16 cellular contexts compared by ENCODE assay signal in genomic region chr12:119683816-119684215, GRCh38. TPM values are rescaled to one million over a fixed set of nuclear protein-coding genes. Genes with fewer than 3 reads are reported as not detected.
DNase-seq lines count a peak whose midpoint lies in the region; ATAC-seq, FAIRE-seq and TF ChIP-seq lines count a peak whose summit lies in the region.
"Had no signal": no experiment of that assay in that cellular context is flagged by ENCODE, and none has a peak within 500 bp of the region (broad histone marks: within the 10 kb centered on the region; RNA-seq: fewer than 3 reads in every experiment).

No MANE protein-coding gene starts in this region.

- dilution Hi-C loops in IMR-90 (cut with HindIII; ENCODE audit: low sequenced_read_pairs, unreplicated experiment): no loop called here

- H4K91ac ChIP-seq in IMR-90 (ENCODE audit: insufficient read depth, low read depth, low read length): no peak overlapping the region

- BruUV-seq in IMR-90 (replicated peaks; lab: Mats Ljungman, UMichigan): no TSS peak
- no TSS peak for BruUV-seq in HepG2 (replicated peaks; lab: Mats Ljungman, UMichigan)

- H3K9me3 ChIP-seq in IMR-90 (ENCODE audit: control insufficient read depth, insufficient read depth, low read length) (no peaks in the 10 kb centered on the region), HepG2 (ENCODE audit: low read length) (no peaks in the 10 kb centered on the region), gastrocnemius medialis (no peaks in the 10 kb centered on the region)
- H3K9me3 ChIP-seq: breast epithelium had no signal

- intact Hi-C loops in IMR-90 (cut with micrococcal nuclease): no loop called here
- intact Hi-C loops in activated T-helper 1 cell treated with anti-CD3 and anti-CD28 coated beads, Interleukin-12 subunit alpha, Interleukin-12 subunit beta, Interleukin-2, Interleukin-4 antibody, amounts not matched to agents 30 ng/mL and 10 ng/mL and 1 ng/mL, durations not matched to agents 14 hours and 24 hours and 36 hours (cut with micrococcal nuclease): no loop called here
- intact Hi-C loops in HepG2 (cut with micrococcal nuclease; ENCODE audit: unreplicated experiment): no loop called here
- intact Hi-C loops in gastrocnemius medialis (cut with DNase I; ENCODE audit: low total_unique reads): no loop called here

- H3K36me3 ChIP-seq in IMR-90 (ENCODE audit: control insufficient read depth, insufficient read depth, low read length) (peaks cover 32% of the 10 kb centered on the region), HepG2 (replicated peaks in 1 of 2; ENCODE audit: control insufficient read depth in 1 of 2, insufficient read depth in 2 of 2, low read length in 2 of 2) (peaks cover 8 to 30% of the 10 kb centered on the region in 2 experiments; a peak in 4 of 5 replicates), gastrocnemius medialis (peaks cover 3 to 36% of the 10 kb centered on the region in 2 donors)

- H3K9ac ChIP-seq in IMR-90 (ENCODE audit: low read depth, low read length) (no peak overlapping the region), HepG2 (ENCODE audit: insufficient read depth, low read depth, low read length) (0 out of 2 replicates have a peak overlapping the region, but pooled peaks have one; percentile 18)

- CTCF ChIA-PET in IMR-90 (lab: Yijun Ruan, JAX): interaction anchor here (1.9 kb wide), 1 partner anchor 16 kb away, joined by 4 read pairs; the partner anchor contains the start of gene PRKAB1
- CTCF ChIA-PET in HepG2 (lab: Yijun Ruan, JAX; ENCODE audit: low intra/inter-chr PET ratio, low total read pairs): no interaction called here

- no peaks in the 10 kb centered on the region for H3K27me3 ChIP-seq in IMR-90 (ENCODE audit: control insufficient read depth, insufficient read depth, low read length)
- no peaks in the 10 kb centered on the region for H3K27me3 ChIP-seq in HepG2 (ENCODE audit: control insufficient read depth in 1 of 2, insufficient read depth in 2 of 2, low read length in 2 of 2)
- H3K27me3 ChIP-seq in gastrocnemius medialis: no peaks in the 10 kb centered on the region
- H3K27me3 ChIP-seq: breast epithelium had no signal

- no peaks in the 10 kb centered on the region for H3K9me3 Mint-ChIP-seq in activated T-helper 1 cell treated with anti-CD3 and anti-CD28 coated beads, Interleukin-12 subunit alpha, Interleukin-12 subunit beta, Interleukin-2, Interleukin-4 antibody, amounts not matched to agents 30 ng/mL and 10 ng/mL and 1 ng/mL, durations not matched to agents 14 hours and 24 hours and 36 hours
- H3K9me3 Mint-ChIP-seq in stimulated activated memory B cell treated with anti-CD40 and anti-IgM and Interleukin-4, amounts not matched to agents 10 μg/mL and 1 μg/mL and 100 μg/mL, for 72 hours: peaks cover 3% of the 10 kb centered on the region
- H3K9me3 Mint-ChIP-seq: activated naive CD4-positive, alpha-beta T cell treated with anti-CD3 and anti-CD28 coated beads, Interleukin-2, amount 50 U/mL, for 72 hours; dendritic cell treated with granulocyte-macrophage colony-stimulating factor and Interleukin-4, amounts not matched to agents 40 ng/mL and 50 ng/mL, for 4 days; GM23338 had no signal

- H2AK5ac ChIP-seq in IMR-90 (ENCODE audit: low read depth, low read length): no peak overlapping the region

- no peaks in the 10 kb centered on the region for H3K4me1 ChIP-seq in IMR-90 (ENCODE audit: control insufficient read depth, insufficient read depth, low read length)
- peaks cover 89% of the 10 kb centered on the region for H3K4me1 ChIP-seq in HepG2 (ENCODE audit: insufficient read depth, low read length)
- H3K4me1 ChIP-seq in gastrocnemius medialis: peaks cover 7 to 44% of the 10 kb centered on the region in 2 donors
- H3K4me1 ChIP-seq: breast epithelium had no signal

- H3K27ac ChIP-seq in IMR-90 (ENCODE audit: insufficient read depth, low read length) (no peak overlapping the region), HepG2 (ENCODE audit: extremely low read length, insufficient read depth, low read length) (peak overlapping the region; percentile 65), gastrocnemius medialis (peak overlapping the region in 2 of 4 donors; percentile 32 to 65)
- H3K27ac ChIP-seq: breast epithelium had no signal

- ATAC-seq in IMR-90 (ENCODE audit: low read depth): peak; percentile 9; the same call in 1 of the 2 replicates
- ATAC-seq in HepG2: peak; percentile 87
- no peak for ATAC-seq in stimulated activated memory B cell treated with anti-CD40 and anti-IgM and Interleukin-4, amounts not matched to agents 10 μg/mL and 1 μg/mL and 100 μg/mL, for 72 hours
- ATAC-seq in gastrocnemius medialis: no peak
- ATAC-seq: activated naive CD4-positive, alpha-beta T cell treated with anti-CD3 and anti-CD28 coated beads, Interleukin-2, amount 50 U/mL, for 72 hours; GM23338 had no signal

- H2BK120ac ChIP-seq in IMR-90 (ENCODE audit: low read depth, low read length): no peak overlapping the region; the same call in 1 of the 2 replicates

- H3K27ac Mint-ChIP-seq in activated T-helper 1 cell treated with anti-CD3 and anti-CD28 coated beads, Interleukin-12 subunit alpha, Interleukin-12 subunit beta, Interleukin-2, Interleukin-4 antibody, amounts not matched to agents 30 ng/mL and 10 ng/mL and 1 ng/mL, durations not matched to agents 14 hours and 24 hours and 36 hours: peak overlapping the region; percentile 80
- H3K27ac Mint-ChIP-seq in stimulated activated memory B cell treated with anti-CD40 and anti-IgM and Interleukin-4, amounts not matched to agents 10 μg/mL and 1 μg/mL and 100 μg/mL, for 72 hours: peak overlapping the region; percentile 93
- H3K27ac Mint-ChIP-seq: GM23338 had no signal

- TF ChIP-seq RAD21 in IMR-90 (IDR thresholded peaks at IDR 0.05; ENCODE audit: low read length) (no peak), HepG2 (CRISPR knock-in tag; IDR thresholded peaks at IDR 0.05) (no peak)

- TF ChIP-seq POLR2A in IMR-90 (IDR thresholded peaks at IDR 0.05; ENCODE audit: low read depth, low read length) (no peak), HepG2 (IDR thresholded peaks at IDR 0.05; ENCODE audit: insufficient read depth in 1 of 2, low read depth in 2 of 2, low read length in 2 of 2) (no peak), gastrocnemius medialis (IDR thresholded peaks at IDR 0.05) (no peak)

- peaks cover 5% of the 10 kb centered on the region; the same call in 1 of the 2 replicates for H3K9me1 ChIP-seq in IMR-90 (ENCODE audit: insufficient read depth, low read length)

- no peak overlapping the region for H3K23ac ChIP-seq in IMR-90 (ENCODE audit: low read depth, low read length)

- no peak overlapping the region for H4K5ac ChIP-seq in IMR-90 (ENCODE audit: low read depth, low read length)

- no peak overlapping the region for H3K18ac ChIP-seq in IMR-90 (ENCODE audit: low read depth, low read length)

- in situ Hi-C loops in IMR-90 (cut with MboI; ENCODE audit: low sequenced_read_pairs) (no loop called here), HepG2 (cut with HindIII; ENCODE audit: extremely low pct_ligation_motif_present, low pct_unique_long_range_greater_than_20kb) (no loop called here), gastrocnemius medialis (cut with MboI; ENCODE audit: low sequenced_read_pairs in 4 of 4) (no loop called here), ACHN (cut with HindIII; ENCODE audit: low pct_ligation_motif_present, low pct_unique_long_range_greater_than_20kb, low sequenced_read_pairs) (no loop called here)

- H3K79me2 ChIP-seq in HepG2 (ENCODE audit: insufficient read depth, low read length): no peaks in the 10 kb centered on the region

- TF ChIP-seq CTCF in IMR-90 (conservative IDR thresholded peaks at IDR 0.05; ENCODE audit: low read depth, low read length) (no peak), HepG2 (CRISPR knock-in tag; IDR thresholded peaks at IDR 0.05) (no peak), gastrocnemius medialis (IDR thresholded peaks at IDR 0.05 in 4 of 5, conservative IDR thresholded peaks at IDR 0.05 in 1 of 5) (no peak)

- H2BK15ac ChIP-seq in IMR-90 (ENCODE audit: low read depth, low read length): no peak overlapping the region

- H3K4me3 ChIP-seq in IMR-90 (ENCODE audit: insufficient read depth, low read depth, low read length): no peak overlapping the region
- H3K4me3 ChIP-seq in HepG2 (replicated peaks in 1 of 3; ENCODE audit: insufficient read depth in 1 of 3, low read depth in 2 of 3, low read length in 3 of 3): peak overlapping the region in 1 of 3 experiments; percentile 35; a peak in 1 of 6 replicates
- no peak overlapping the region for H3K4me3 ChIP-seq in gastrocnemius medialis
- H3K4me3 ChIP-seq: breast epithelium, GM23338 had no signal

- H3K4me2 ChIP-seq in IMR-90 (ENCODE audit: low read depth, low read length): no peak overlapping the region
- H3K4me2 ChIP-seq in HepG2 (ENCODE audit: low read depth, low read length): peak overlapping the region; percentile 60
- H3K4me2 ChIP-seq: GM23338 had no signal

- peaks cover 32% of the 10 kb centered on the region for H3K36me3 Mint-ChIP-seq in activated T-helper 1 cell treated with anti-CD3 and anti-CD28 coated beads, Interleukin-12 subunit alpha, Interleukin-12 subunit beta, Interleukin-2, Interleukin-4 antibody, amounts not matched to agents 30 ng/mL and 10 ng/mL and 1 ng/mL, durations not matched to agents 14 hours and 24 hours and 36 hours (ENCODE audit: low read depth)
- H3K36me3 Mint-ChIP-seq in stimulated activated memory B cell treated with anti-CD40 and anti-IgM and Interleukin-4, amounts not matched to agents 10 μg/mL and 1 μg/mL and 100 μg/mL, for 72 hours: peaks cover 42% of the 10 kb centered on the region

- H3K14ac ChIP-seq in IMR-90 (replicated peaks; ENCODE audit: low read depth, low read length): no peak overlapping the region

- H4K20me1 ChIP-seq in IMR-90 (ENCODE audit: insufficient read depth, low read length): no peaks in the 10 kb centered on the region
- no peaks in the 10 kb centered on the region for H4K20me1 ChIP-seq in HepG2 (ENCODE audit: insufficient read depth, low read length)

- H3K79me1 ChIP-seq in IMR-90 (ENCODE audit: low read depth in 1 of 2, low read length in 2 of 2): no peaks in the 10 kb centered on the region

- no peak overlapping the region for H3K4ac ChIP-seq in IMR-90 (ENCODE audit: low read depth, low read length)

- H2BK20ac ChIP-seq in IMR-90 (ENCODE audit: low read depth, low read length): no peak overlapping the region

- peaks cover 23% of the 10 kb centered on the region for H3K4me1 Mint-ChIP-seq in activated T-helper 1 cell treated with anti-CD3 and anti-CD28 coated beads, Interleukin-12 subunit alpha, Interleukin-12 subunit beta, Interleukin-2, Interleukin-4 antibody, amounts not matched to agents 30 ng/mL and 10 ng/mL and 1 ng/mL, durations not matched to agents 14 hours and 24 hours and 36 hours (ENCODE audit: low read depth)
- peaks cover 59% of the 10 kb centered on the region for H3K4me1 Mint-ChIP-seq in stimulated activated memory B cell treated with anti-CD40 and anti-IgM and Interleukin-4, amounts not matched to agents 10 μg/mL and 1 μg/mL and 100 μg/mL, for 72 hours

- no peak overlapping the region for H2BK5ac ChIP-seq in IMR-90 (ENCODE audit: low read depth, low read length, poor library complexity, severe bottlenecking)

- H3K56ac ChIP-seq in IMR-90 (ENCODE audit: extremely low read depth, insufficient read depth, low read length): no peak overlapping the region

- DNase-seq in IMR-90: no peak
- DNase-seq in activated T-helper 1 cell treated with anti-CD3 and anti-CD28 coated beads, Interleukin-12 subunit alpha, Interleukin-12 subunit beta, Interleukin-2, Interleukin-4 antibody, amounts not matched to agents 30 ng/mL and 10 ng/mL and 1 ng/mL, durations not matched to agents 14 hours and 24 hours and 36 hours (ENCODE audit: low spot score): no peak
- peak; percentile 84 for DNase-seq in HepG2 (ENCODE audit: low spot score)
- no peak for DNase-seq in gastrocnemius medialis
- no peak for DNase-seq in ACHN
- no peak for DNase-seq in NCI-H2171 (lab: John Stamatoyannopoulos, UW)
- DNase-seq: activated CD4-positive, alpha-beta T cell treated with anti-CD3 and anti-CD28 coated beads for 4 hours; head of caudate nucleus; NCI-H2029 treated with DMSO at 0.1 percent for 48 hours; NCI-H510A; SIG-M5 had no signal

- H2AFZ ChIP-seq in IMR-90 (replicated peaks; ENCODE audit: low read length, poor library complexity) (peak overlapping the region; percentile 0), HepG2 (ENCODE audit: low read length) (no peak overlapping the region)
- H2AFZ ChIP-seq: GM23338 had no signal

- peak; percentile 86 for FAIRE-seq in HepG2 (lab: Jason Lieb, UNC)

- TF ChIP-seq EP300 in HepG2 (IDR thresholded peaks at IDR 0.05; ENCODE audit: low read depth in 2 of 2, low read length in 2 of 2) (peak in 1 of 2 experiments; percentile 55; a peak in 2 of 4 replicates), HepG2 (CRISPR knock-in tag; IDR thresholded peaks at IDR 0.05; ENCODE audit: borderline replicate concordance) (no peak)

- no peak overlapping the region for H3K4me3 Mint-ChIP-seq in activated T-helper 1 cell treated with anti-CD3 and anti-CD28 coated beads, Interleukin-12 subunit alpha, Interleukin-12 subunit beta, Interleukin-2, Interleukin-4 antibody, amounts not matched to agents 30 ng/mL and 10 ng/mL and 1 ng/mL, durations not matched to agents 14 hours and 24 hours and 36 hours
- H3K4me3 Mint-ChIP-seq in stimulated activated memory B cell treated with anti-CD40 and anti-IgM and Interleukin-4, amounts not matched to agents 10 μg/mL and 1 μg/mL and 100 μg/mL, for 72 hours: no peak overlapping the region
- H3K4me3 Mint-ChIP-seq: dendritic cell treated with granulocyte-macrophage colony-stimulating factor and Interleukin-4, amounts not matched to agents 40 ng/mL and 50 ng/mL, for 4 days; GM23338 had no signal

- no peak overlapping the region for H2AK9ac ChIP-seq in IMR-90 (replicated peaks; ENCODE audit: low read depth, low read length, poor library complexity)

- no CpG with 5 or more reads among the region's 3 CpGs for WGBS in IMR-90 (ENCODE audit: extremely low coverage in 2 of 2, insufficient read length in 1 of 2), 2 experiments
- 0% methylated on average over 3 of the region's 3 CpGs for WGBS in HepG2 (ENCODE audit: low lambda C conversion rate)

- H3K27me3 Mint-ChIP-seq in activated T-helper 1 cell treated with anti-CD3 and anti-CD28 coated beads, Interleukin-12 subunit alpha, Interleukin-12 subunit beta, Interleukin-2, Interleukin-4 antibody, amounts not matched to agents 30 ng/mL and 10 ng/mL and 1 ng/mL, durations not matched to agents 14 hours and 24 hours and 36 hours (ENCODE audit: insufficient read depth): no peaks in the 10 kb centered on the region
- no peaks in the 10 kb centered on the region for H3K27me3 Mint-ChIP-seq in stimulated activated memory B cell treated with anti-CD40 and anti-IgM and Interleukin-4, amounts not matched to agents 10 μg/mL and 1 μg/mL and 100 μg/mL, for 72 hours
- H3K27me3 Mint-ChIP-seq: dendritic cell treated with granulocyte-macrophage colony-stimulating factor and Interleukin-4, amounts not matched to agents 40 ng/mL and 50 ng/mL, for 4 days had no signal

- H4K8ac ChIP-seq in IMR-90 (ENCODE audit: low read depth in 2 of 2, low read length in 2 of 2): no peak overlapping the region

- POLR2A ChIA-PET in IMR-90 (lab: Charles Lee; ENCODE audit: unreplicated experiment) (no interaction called here), HepG2 (lab: Yijun Ruan, JAX) (interaction anchor here (1.4 to 6.1 kb wide), 3 partner anchors 10 to 15 kb away, joined by 3 to 40 read pairs (median 6); partner anchors contain the start of gene PRKAB1)

RNA-seq across cellular contexts. Expression of gene PRKAB1, which starts 15.9 kb away (rescaled TPM):
- total RNA-seq in IMR-90 (2012; rRNA removed) (6.9 and 9.7 TPM in 2 replicates), HepG2 (2016; rRNA removed; fragmentation: Illumina TruSeq; extraction: Trizol) (25.4 and 28.4 TPM in 2 replicates), gastrocnemius medialis (10 to 100 TPM in 3 of 4 donors, 1 to 10 TPM in 1; 7.1 to 21.0 (median 17.6) TPM)
- polyA plus RNA-seq in IMR-90 (2012; rRNA removed) (18.6 and 19.3 TPM in 2 replicates), HepG2 (2011; rRNA removed) (35.5 and 36.0 TPM in 2 replicates)
- polyA plus RNA-seq in IMR-90 (2012; cell fraction: cytosol; rRNA removed): 6.5 and 11.0 TPM in 2 replicates
- 21.8 and 37.8 TPM in 2 replicates for polyA plus RNA-seq in IMR-90 (2012; cell fraction: nucleus; rRNA removed; ENCODE audit: low replicate concordance)
- 30.3 and 33.7 TPM in 2 replicates for total RNA-seq in activated T-helper 1 cell treated with anti-CD3 and anti-CD28 coated beads, Interleukin-12 subunit alpha, Interleukin-12 subunit beta, Interleukin-2, Interleukin-4 antibody, amounts not matched to agents 30 ng/mL and 10 ng/mL and 1 ng/mL, durations not matched to agents 14 hours and 24 hours and 36 hours
- 7.2 and 8.3 TPM in 2 replicates for total RNA-seq in HepG2 (2016; cell fraction: cytosol; rRNA removed; fragmentation: Illumina TruSeq; extraction: Trizol; ENCODE audit: low read depth)
- 24.7 and 27.3 TPM in 2 replicates for total RNA-seq in HepG2 (2016; cell fraction: insoluble cytoplasmic fraction; rRNA removed; fragmentation: Illumina TruSeq; extraction: Trizol)
- 22.4 and 23.1 TPM in 2 replicates for total RNA-seq in HepG2 (2016; cell fraction: membrane; rRNA removed; fragmentation: Illumina TruSeq; extraction: Trizol)
- 28.4 and 31.7 TPM in 2 replicates for total RNA-seq in HepG2 (2016; cell fraction: nucleus; rRNA removed; fragmentation: Illumina TruSeq; extraction: Trizol)
- polyA plus RNA-seq in HepG2 (2011; cell fraction: cytosol; rRNA removed): 18.2 and 22.4 TPM in 2 replicates
- polyA plus RNA-seq in HepG2 (2011; cell fraction: nucleus; rRNA removed): 37.3 and 45.3 TPM in 2 replicates
- 24.3 and 27.4 TPM in 2 replicates for polyA plus RNA-seq in HepG2 (2012)
- polyA plus RNA-seq in HepG2 (2016; cell fraction: cytosol; fragmentation: Illumina TruSeq; extraction: Trizol; ENCODE audit: low read depth): 7.7 and 7.9 TPM in 2 replicates
- polyA plus RNA-seq in HepG2 (2016; cell fraction: insoluble cytoplasmic fraction; fragmentation: Illumina TruSeq; extraction: Trizol; ENCODE audit: low read depth): 29.5 and 33.6 TPM in 2 replicates
- polyA plus RNA-seq in HepG2 (2016; cell fraction: membrane; fragmentation: Illumina TruSeq; extraction: Trizol; ENCODE audit: low read depth): 15.0 and 16.9 TPM in 2 replicates
- 46.1 and 56.3 TPM in 2 replicates for polyA plus RNA-seq in HepG2 (2016; cell fraction: nucleus; fragmentation: Illumina TruSeq; extraction: Trizol; ENCODE audit: insufficient read depth, low read depth)
- 29.1 and 36.9 TPM in 2 replicates for polyA minus RNA-seq in HepG2 (2011; rRNA and poly(A)+ RNA removed; ENCODE audit: low replicate concordance)
- 16.0 and 23.4 TPM in 2 replicates for polyA minus RNA-seq in HepG2 (2011; cell fraction: cytosol; rRNA and poly(A)+ RNA removed)
- polyA minus RNA-seq in HepG2 (2011; cell fraction: nucleus; rRNA and poly(A)+ RNA removed): 36.9 and 50.9 TPM in 2 replicates

Comparison
In these comparisons a context has a peak if more than half of its experiments do, and no peak if none do; other contexts are left out.
1. ATAC-seq: peak in IMR-90 (single experiment) and HepG2 (single experiment); none in stimulated activated memory B cell treated with anti-CD40 and anti-IgM and Interleukin-4, amounts not matched to agents 10 μg/mL and 1 μg/mL and 100 μg/mL, for 72 hours (single experiment) and gastrocnemius medialis (0 of 2).